Comparison of ENCODE assay signal across 1 cellular context in the genomic region with DNA sequence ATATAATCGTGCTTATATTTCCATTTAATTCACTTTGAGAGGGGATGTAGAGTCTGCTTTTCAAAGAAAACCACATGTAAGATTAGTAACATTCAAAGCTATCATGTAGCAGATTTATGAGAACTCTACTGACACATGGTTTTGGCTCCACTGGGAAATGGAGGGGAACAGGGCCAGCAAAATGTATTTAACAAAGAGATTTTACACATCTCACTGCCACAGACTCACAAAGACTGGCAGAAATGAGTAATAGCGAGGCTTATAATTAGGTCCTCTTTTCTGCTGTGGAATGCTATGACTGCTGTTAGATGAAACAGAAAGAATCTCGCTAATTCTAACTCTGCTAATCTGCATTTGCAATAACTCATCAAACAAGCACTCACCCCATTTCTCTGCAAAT.
TF ChIP-seq lines count a peak whose summit lies in the region.

No MANE protein-coding gene starts in this region.

TF ChIP-seq in SK-N-SH, 30 proteins besides CTCF, POLR2A, EP300 and RAD21 (continued from another document):
- TF ChIP-seq, protein P1, sequence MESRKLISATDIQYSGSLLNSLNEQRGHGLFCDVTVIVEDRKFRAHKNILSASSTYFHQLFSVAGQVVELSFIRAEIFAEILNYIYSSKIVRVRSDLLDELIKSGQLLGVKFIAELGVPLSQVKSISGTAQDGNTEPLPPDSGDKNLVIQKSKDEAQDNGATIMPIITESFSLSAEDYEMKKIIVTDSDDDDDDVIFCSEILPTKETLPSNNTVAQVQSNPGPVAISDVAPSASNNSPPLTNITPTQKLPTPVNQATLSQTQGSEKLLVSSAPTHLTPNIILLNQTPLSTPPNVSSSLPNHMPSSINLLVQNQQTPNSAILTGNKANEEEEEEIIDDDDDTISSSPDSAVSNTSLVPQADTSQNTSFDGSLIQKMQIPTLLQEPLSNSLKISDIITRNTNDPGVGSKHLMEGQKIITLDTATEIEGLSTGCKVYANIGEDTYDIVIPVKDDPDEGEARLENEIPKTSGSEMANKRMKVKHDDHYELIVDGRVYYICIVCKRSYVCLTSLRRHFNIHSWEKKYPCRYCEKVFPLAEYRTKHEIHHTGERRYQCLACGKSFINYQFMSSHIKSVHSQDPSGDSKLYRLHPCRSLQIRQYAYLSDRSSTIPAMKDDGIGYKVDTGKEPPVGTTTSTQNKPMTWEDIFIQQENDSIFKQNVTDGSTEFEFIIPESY (IDR thresholded peaks at IDR 0.05; ENCODE audit: borderline replicate concordance, low read depth): no peak
- TF ChIP-seq NRF1 (IDR thresholded peaks at IDR 0.05; ENCODE audit: low read depth, low read length) (no peak), SMC3 (IDR thresholded peaks at IDR 0.05; ENCODE audit: low read depth, low read length) (no peak), FOXJ3 (CRISPR knock-in tag; IDR thresholded peaks at IDR 0.05) (no peak), RXRA (IDR thresholded peaks at IDR 0.05; ENCODE audit: borderline replicate concordance, low read depth) (peak; percentile 52; the same call in 1 of the 2 replicates), RFX5 (IDR thresholded peaks at IDR 0.05; ENCODE audit: low read length) (no peak), CHD2 (IDR thresholded peaks at IDR 0.05; ENCODE audit: low read length, partially characterized antibody) (no peak), MXI1 (IDR thresholded peaks at IDR 0.05; ENCODE audit: low read depth, low read length) (no peak), GATA2 (CRISPR knock-in tag; IDR thresholded peaks at IDR 0.05) (no peak), GABPA (IDR thresholded peaks at IDR 0.05; ENCODE audit: low read depth) (no peak), ELF1 (IDR thresholded peaks at IDR 0.05) (0 out of 2 replicates have a peak, but pooled peaks have one; percentile 8), MEF2A (IDR thresholded peaks at IDR 0.05; ENCODE audit: borderline replicate concordance, low read depth) (peak; percentile 66; the same call in 1 of the 2 replicates), POLR2AphosphoS5 (IDR thresholded peaks at IDR 0.05; ENCODE audit: low read depth, low read length) (peak; percentile 59; the same call in 1 of the 2 replicates), TEAD4 (IDR thresholded peaks at IDR 0.05; ENCODE audit: borderline replicate concordance, insufficient read depth) (peak; percentile 58; the same call in 1 of the 2 replicates), YY1 (IDR thresholded peaks at IDR 0.05; ENCODE audit: low read depth) (no peak), SIN3A (IDR thresholded peaks at IDR 0.05; ENCODE audit: borderline replicate concordance, low read depth, low read length) (0 out of 2 replicates have a peak, but pooled peaks have one; percentile 34), JUND (IDR thresholded peaks at IDR 0.05) (peak; percentile 78), RCOR1 (IDR thresholded peaks at IDR 0.05; ENCODE audit: low read length) (no peak), FOSL2 (IDR thresholded peaks at IDR 0.05; ENCODE audit: borderline replicate concordance, low read depth) (peak; percentile 62)
- TF ChIP-seq, protein P2, sequence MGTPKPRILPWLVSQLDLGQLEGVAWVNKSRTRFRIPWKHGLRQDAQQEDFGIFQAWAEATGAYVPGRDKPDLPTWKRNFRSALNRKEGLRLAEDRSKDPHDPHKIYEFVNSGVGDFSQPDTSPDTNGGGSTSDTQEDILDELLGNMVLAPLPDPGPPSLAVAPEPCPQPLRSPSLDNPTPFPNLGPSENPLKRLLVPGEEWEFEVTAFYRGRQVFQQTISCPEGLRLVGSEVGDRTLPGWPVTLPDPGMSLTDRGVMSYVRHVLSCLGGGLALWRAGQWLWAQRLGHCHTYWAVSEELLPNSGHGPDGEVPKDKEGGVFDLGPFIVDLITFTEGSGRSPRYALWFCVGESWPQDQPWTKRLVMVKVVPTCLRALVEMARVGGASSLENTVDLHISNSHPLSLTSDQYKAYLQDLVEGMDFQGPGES (IDR thresholded peaks at IDR 0.05; ENCODE audit: low read depth, low read length): no peak
- TF ChIP-seq, protein P3, sequence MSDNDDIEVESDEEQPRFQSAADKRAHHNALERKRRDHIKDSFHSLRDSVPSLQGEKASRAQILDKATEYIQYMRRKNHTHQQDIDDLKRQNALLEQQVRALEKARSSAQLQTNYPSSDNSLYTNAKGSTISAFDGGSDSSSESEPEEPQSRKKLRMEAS (IDR thresholded peaks at IDR 0.05; ENCODE audit: low read depth): peak; percentile 58; the same call in 1 of the 2 replicates
- TF ChIP-seq, protein P4, sequence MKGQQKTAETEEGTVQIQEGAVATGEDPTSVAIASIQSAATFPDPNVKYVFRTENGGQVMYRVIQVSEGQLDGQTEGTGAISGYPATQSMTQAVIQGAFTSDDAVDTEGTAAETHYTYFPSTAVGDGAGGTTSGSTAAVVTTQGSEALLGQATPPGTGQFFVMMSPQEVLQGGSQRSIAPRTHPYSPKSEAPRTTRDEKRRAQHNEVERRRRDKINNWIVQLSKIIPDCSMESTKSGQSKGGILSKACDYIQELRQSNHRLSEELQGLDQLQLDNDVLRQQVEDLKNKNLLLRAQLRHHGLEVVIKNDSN (IDR thresholded peaks at IDR 0.05; ENCODE audit: borderline replicate concordance, low read depth): no peak
- TF ChIP-seq, protein P5, sequence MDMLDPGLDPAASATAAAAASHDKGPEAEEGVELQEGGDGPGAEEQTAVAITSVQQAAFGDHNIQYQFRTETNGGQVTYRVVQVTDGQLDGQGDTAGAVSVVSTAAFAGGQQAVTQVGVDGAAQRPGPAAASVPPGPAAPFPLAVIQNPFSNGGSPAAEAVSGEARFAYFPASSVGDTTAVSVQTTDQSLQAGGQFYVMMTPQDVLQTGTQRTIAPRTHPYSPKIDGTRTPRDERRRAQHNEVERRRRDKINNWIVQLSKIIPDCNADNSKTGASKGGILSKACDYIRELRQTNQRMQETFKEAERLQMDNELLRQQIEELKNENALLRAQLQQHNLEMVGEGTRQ (IDR thresholded peaks at IDR 0.05; ENCODE audit: borderline replicate concordance, low read depth, low read length): no peak
